ENCODE assay signal across 22 cellular contexts in the genomic region with DNA sequence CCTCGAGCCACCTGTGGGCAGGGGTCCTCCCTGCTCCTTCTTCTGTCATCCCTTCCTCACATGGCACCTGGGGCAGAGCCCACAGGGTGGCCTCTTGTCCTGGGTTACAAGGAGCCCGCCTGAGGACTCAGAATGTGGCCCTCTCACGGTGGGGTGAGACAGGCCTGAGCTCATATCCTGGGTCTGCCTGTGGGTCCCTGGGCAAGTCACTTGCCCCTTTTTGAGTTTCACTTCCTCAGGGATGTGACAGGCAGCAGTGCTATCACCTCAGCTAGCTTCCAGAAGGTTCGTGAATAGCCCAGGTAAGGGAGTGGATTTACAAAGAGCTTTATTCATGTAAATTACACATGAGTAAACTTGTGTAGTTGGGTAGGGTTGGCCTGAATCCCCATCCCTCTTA. TPM values are rescaled to one million over a fixed set of nuclear protein-coding genes. Genes with fewer than 3 reads are reported as not detected.
"Had no signal": no experiment of that assay in that cellular context is flagged by ENCODE, and none has a peak within 500 bp of the region (broad histone marks: within the 10 kb centered on the region; RNA-seq: fewer than 3 reads in every experiment).

No MANE protein-coding gene starts in this region.

- ATAC-seq: activated T-helper 17 cell treated with anti-CD3 and anti-CD28 coated beads, Interleukin-2, amount 50 U/mL, for 72 hours; heart left ventricle; left lobe of liver; mucosa of descending colon; natural killer cell; right lobe of liver had no signal

- DNase-seq: activated B cell treated with CpG ODN at 0.5 μM for 24 hours; activated CD4-positive, alpha-beta T cell treated with anti-CD3 and anti-CD28 coated beads, Interleukin-2, amount 10 ng/mL, durations not matched to agents 7 days and 5 days; activated naive CD4-positive, alpha-beta T cell treated with anti-CD3 and anti-CD28 coated beads, Interleukin-2, amount 50 U/mL, for 16 hours; activated T-cell treated with anti-CD3 and anti-CD28 coated beads for 4 hours; adrenal gland; foreskin melanocyte; heart left ventricle; mammary epithelial cell; mucosa of descending colon; natural killer cell; occipital lobe; right lobe of liver; stimulated activated CD4-positive, alpha-beta T cell treated with anti-CD3 and anti-CD28 coated beads, Interleukin-2, amount 100 ng/mL, for 24 hours; stimulated activated naive CD4-positive, alpha-beta T cell treated with Interleukin-2 at 50 U/mL for 16 hours; upper lobe of left lung had no signal

- H3K27me3 ChIP-seq: adrenal gland, heart left ventricle, right lobe of liver, upper lobe of left lung had no signal

- FAIRE-seq: colon, TTC549 had no signal

- H3K4me1 ChIP-seq: adrenal gland, heart left ventricle, prostate gland, right lobe of liver, upper lobe of left lung had no signal

- H3K4me3 ChIP-seq: adrenal gland, heart left ventricle, mucosa of descending colon, prostate gland, right lobe of liver, upper lobe of left lung had no signal

- H3K9me3 ChIP-seq: adrenal gland, heart left ventricle, mucosa of descending colon, prostate gland, right lobe of liver, upper lobe of left lung had no signal

- H3K27ac ChIP-seq: adrenal gland, heart left ventricle, prostate gland, right lobe of liver, upper lobe of left lung had no signal

RNA-seq across cellular contexts. Expression of gene HTR6, which starts 33.5 kb away (rescaled TPM):
- total RNA-seq: activated B cell treated with CpG ODN at 0.5 μM for 24 hours; activated CD8-positive, alpha-beta memory T cell treated with anti-CD3 and anti-CD28 coated beads for 36 hours; adrenal gland; cardiac septum; heart left ventricle; left lobe of liver; mammary epithelial cell; mucosa of descending colon; prostate gland; right lobe of liver; upper lobe of left lung had no signal
- polyA plus RNA-seq: adrenal gland, heart left ventricle, mammary epithelial cell had no signal
